Comparison of ENCODE assay signal across 8 cellular contexts in the genomic region with DNA sequence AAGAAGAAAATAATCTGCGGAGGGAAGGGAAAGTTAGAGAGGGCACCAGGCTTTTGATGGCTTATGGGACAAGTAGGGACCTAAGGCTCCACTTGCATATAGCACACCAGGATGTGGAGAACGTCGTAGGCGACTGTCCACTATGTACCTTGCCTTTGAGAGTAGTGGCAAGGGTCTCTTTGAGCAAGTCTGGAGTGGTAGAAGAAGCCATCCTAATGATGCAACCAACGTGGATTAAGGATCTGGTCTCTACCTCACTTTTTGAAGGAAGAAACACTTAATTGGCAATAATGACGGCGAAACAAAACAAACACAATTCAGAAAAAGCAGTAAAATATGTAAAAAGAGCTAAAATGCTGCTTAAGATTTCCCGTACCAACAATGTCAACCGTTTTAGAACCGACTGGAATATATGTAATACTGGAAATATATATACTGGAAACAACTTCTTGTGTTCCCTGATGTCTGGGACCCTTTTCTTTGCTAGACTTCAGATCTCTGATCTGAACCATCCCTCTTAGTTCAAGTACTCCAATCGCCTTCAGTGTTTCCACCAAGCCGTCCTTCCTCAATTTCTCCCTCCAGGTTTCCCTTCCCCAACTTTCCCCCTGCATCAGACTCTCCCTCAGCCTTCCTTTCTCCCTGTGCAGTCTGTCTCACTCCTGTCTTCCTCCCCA. TPM values are rescaled to one million over a fixed set of nuclear protein-coding genes. Genes with fewer than 3 reads are reported as not detected.
DNase-seq lines count a peak whose midpoint lies in the region; ATAC-seq and TF ChIP-seq lines count a peak whose summit lies in the region.

No MANE protein-coding gene starts in this region.

- H2AFZ ChIP-seq in hepatocyte (peak overlapping the region; percentile 54), smooth muscle cell (ENCODE audit: low read depth) (peak overlapping the region; percentile 83)

- peaks cover 38% of the 10 kb centered on the region for H3K79me2 ChIP-seq in hepatocyte
- peaks cover 41% of the 10 kb centered on the region for H3K79me2 ChIP-seq in smooth muscle cell (ENCODE audit: low read depth)

- H3K9me2 ChIP-seq in hepatocyte (replicated peaks; ENCODE audit: insufficient read depth) = no peaks in the 10 kb centered on the region

- H3K27ac Mint-ChIP-seq in WTC11 = peak overlapping the region; percentile 99

- H3K4me1 ChIP-seq in HEK293 (ENCODE audit: control insufficient read depth, insufficient read depth, low read length) = 0 out of 2 replicates have a peak, but pooled peaks cover 2% of the 10 kb centered on the region
- H3K4me1 ChIP-seq in hepatocyte (ENCODE audit: insufficient read depth) = peaks cover 13% of the 10 kb centered on the region
- peaks cover 24% of the 10 kb centered on the region for H3K4me1 ChIP-seq in smooth muscle cell (ENCODE audit: low read depth)

- no peak for DNase-seq in WTC11 (ENCODE audit: low spot score)
- no peak for DNase-seq in hepatocyte (ENCODE audit: low spot score)
- no peak for DNase-seq in smooth muscle cell (lab: John Stamatoyannopoulos, UW; ENCODE audit: unreplicated experiment)
- DNase-seq in NOMO-1 treated with DMSO at 0.1 percent for 48 hours (lab: John Stamatoyannopoulos, UW; ENCODE audit: unreplicated experiment) = no peak
- no peak for DNase-seq in glomerular visceral epithelial cell (ENCODE audit: extremely low spot score)

- H4K20me1 ChIP-seq in hepatocyte (ENCODE audit: insufficient read depth, poor library complexity, severe bottlenecking) = peaks cover 37% of the 10 kb centered on the region
- H4K20me1 ChIP-seq in smooth muscle cell (ENCODE audit: low read depth) = no peaks in the 10 kb centered on the region

- no peaks in the 10 kb centered on the region for H3K9me3 Mint-ChIP-seq in WTC11

- no peak for ATAC-seq in WTC11
- ATAC-seq in HG02938 (IDR thresholded peaks at IDR 0.05; ENCODE audit: unreplicated experiment) = no peak
- ATAC-seq in HG03520 (IDR thresholded peaks at IDR 0.05; ENCODE audit: unreplicated experiment) = no peak

- H3K36me3 ChIP-seq in HEK293 (ENCODE audit: control insufficient read depth in 2 of 2, insufficient read depth in 1 of 2, low read length in 2 of 2) (peaks cover 0 to 13% of the 10 kb centered on the region in 2 experiments; a peak in 1 of 3 replicates), hepatocyte (replicated peaks; ENCODE audit: insufficient read depth, low read depth) (no peaks in the 10 kb centered on the region), smooth muscle cell (ENCODE audit: low read depth) (no peaks in the 10 kb centered on the region)

- 63% methylated on average over 12 of the region's 12 CpGs for WGBS in hepatocyte (ENCODE audit: low lambda C conversion rate, missing lambda C conversion rate)
- WGBS in smooth muscle cell (ENCODE audit: low lambda C conversion rate) = 66% methylated on average over 12 of the region's 12 CpGs

- H3K4me1 Mint-ChIP-seq in WTC11 = peaks cover 34% of the 10 kb centered on the region

- H3K4me3 ChIP-seq in HEK293 (ENCODE audit: low read depth, low read length) (peak overlapping the region; percentile 95), hepatocyte (peak overlapping the region; percentile 8), smooth muscle cell (peak overlapping the region; percentile 90)

- H3K9ac ChIP-seq in smooth muscle cell (ENCODE audit: low read depth) = peak overlapping the region; percentile 83

- CTCF ChIA-PET in HEK293 (lab: Yijun Ruan, JAX) (interaction anchor here (0.6 to 1.2 kb wide), 3 partner anchors 9 to 250 kb away, joined by 3 to 5 read pairs (median 4); no protein-coding TSS in a partner anchor), WTC11 (lab: Charles Lee) (interaction anchor here (0.6 to 2.2 kb wide), 7 partner anchors 8 to 87 kb away, joined by 3 to 12 read pairs (median 4); partner anchors contain the start of gene TMEM39B)

- H3K9me3 ChIP-seq in HEK293 (ENCODE audit: control insufficient read depth, insufficient read depth, low read depth, low read length) = no peaks in the 10 kb centered on the region
- H3K9me3 ChIP-seq in hepatocyte (ENCODE audit: low read depth) = no peaks in the 10 kb centered on the region
- no peaks in the 10 kb centered on the region for H3K9me3 ChIP-seq in smooth muscle cell (replicated peaks; ENCODE audit: low read depth)

- no peaks in the 10 kb centered on the region for H3F3A ChIP-seq in smooth muscle cell (ENCODE audit: low read depth)

- H3K27ac ChIP-seq in HEK293 (ENCODE audit: extremely low read depth, low read depth, low read length) (peak overlapping the region; percentile 69), hepatocyte (peak overlapping the region; percentile 92), smooth muscle cell (ENCODE audit: low read depth) (peak overlapping the region; percentile 88)

- TF ChIP-seq CTCF in HEK293 (tag by site-specific recombination; IDR thresholded peaks at IDR 0.05) = no peak
- TF ChIP-seq CTCF in WTC11 (IDR thresholded peaks at IDR 0.05) = no peak
- no peak for TF ChIP-seq CTCF in hepatocyte (IDR thresholded peaks at IDR 0.05; ENCODE audit: poor library complexity)
- TF ChIP-seq CTCF in smooth muscle cell (IDR thresholded peaks at IDR 0.05; ENCODE audit: borderline replicate concordance, insufficient read depth, poor library complexity, severe bottlenecking) = no peak

- H3K4me2 ChIP-seq in hepatocyte = peak overlapping the region; percentile 72
- H3K4me2 ChIP-seq in smooth muscle cell = peak overlapping the region; percentile 87

- peak overlapping the region; percentile 90 for H3K4me3 Mint-ChIP-seq in WTC11

- no peaks in the 10 kb centered on the region for H3K27me3 ChIP-seq in hepatocyte
- no peaks in the 10 kb centered on the region for H3K27me3 ChIP-seq in smooth muscle cell (ENCODE audit: low read depth)

- POLR2A ChIA-PET in HEK293 (lab: Yijun Ruan, JAX) (interaction anchor here (0.7 to 2.5 kb wide), 19 partner anchors 9 to 381 kb away, joined by 3 to 14 read pairs (median 4); partner anchors contain the start of genes BSDC1, IQCC, KPNA6 and TMEM39B), WTC11 (lab: Charles Lee) (interaction anchor here (0.7 to 1.0 kb wide), 2 partner anchors 11 to 58 kb away, joined by 4 to 6 read pairs; no protein-coding TSS in a partner anchor)

- H3K36me3 Mint-ChIP-seq in WTC11 = peaks cover 26% of the 10 kb centered on the region

- peaks cover 9% of the 10 kb centered on the region for H3K27me3 Mint-ChIP-seq in WTC11 (ENCODE audit: low read depth)

TF ChIP-seq in HEK293, 187 proteins besides CTCF, POLR2A, EP300 and RAD21 (continues in another document):
- TF ChIP-seq KLF7 (tag by site-specific recombination; IDR thresholded peaks at IDR 0.05; ENCODE audit: borderline replicate concordance) = no peak
- no peak for TF ChIP-seq ZNF433 (tag by site-specific recombination; IDR thresholded peaks at IDR 0.05; ENCODE audit: low read depth)
- TF ChIP-seq ZBTB17 (tag by site-specific recombination; IDR thresholded peaks at IDR 0.05) = no peak
- TF ChIP-seq ZNF677 (tag by site-specific recombination; IDR thresholded peaks at IDR 0.05) = no peak
- TF ChIP-seq ZBTB20 (tag by site-specific recombination; IDR thresholded peaks at IDR 0.05) = no peak
- TF ChIP-seq ZBTB21 (tag by site-specific recombination; IDR thresholded peaks at IDR 0.05) = no peak
- TF ChIP-seq HOXA7 (CRISPR knock-in tag; IDR thresholded peaks at IDR 0.05; ENCODE audit: borderline replicate concordance) = no peak
- TF ChIP-seq, protein P1, sequence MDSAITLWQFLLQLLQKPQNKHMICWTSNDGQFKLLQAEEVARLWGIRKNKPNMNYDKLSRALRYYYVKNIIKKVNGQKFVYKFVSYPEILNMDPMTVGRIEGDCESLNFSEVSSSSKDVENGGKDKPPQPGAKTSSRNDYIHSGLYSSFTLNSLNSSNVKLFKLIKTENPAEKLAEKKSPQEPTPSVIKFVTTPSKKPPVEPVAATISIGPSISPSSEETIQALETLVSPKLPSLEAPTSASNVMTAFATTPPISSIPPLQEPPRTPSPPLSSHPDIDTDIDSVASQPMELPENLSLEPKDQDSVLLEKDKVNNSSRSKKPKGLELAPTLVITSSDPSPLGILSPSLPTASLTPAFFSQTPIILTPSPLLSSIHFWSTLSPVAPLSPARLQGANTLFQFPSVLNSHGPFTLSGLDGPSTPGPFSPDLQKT (IDR thresholded peaks at IDR 0.05; ENCODE audit: borderline replicate concordance, low read depth, low read length) = no peak
- no peak for TF ChIP-seq HOXC10 (CRISPR knock-in tag; IDR thresholded peaks at IDR 0.05)
- TF ChIP-seq ZBTB48 (tag by site-specific recombination; IDR thresholded peaks at IDR 0.05) = 0 out of 2 replicates have a peak, but pooled peaks have one; percentile 55

TF ChIP-seq in WTC11, 78 proteins besides CTCF, POLR2A, EP300 and RAD21 (continues in another document):
- TF ChIP-seq ZNF416 (CRISPR knock-in tag; IDR thresholded peaks at IDR 0.05) (no peak), ZNF317 (CRISPR knock-in tag; IDR thresholded peaks at IDR 0.05; ENCODE audit: borderline replicate concordance, low read depth) (no peak), KAT7 (CRISPR knock-in tag; IDR thresholded peaks at IDR 0.05; ENCODE audit: borderline replicate concordance) (no peak), ZNF138 (CRISPR knock-in tag; conservative IDR thresholded peaks at IDR 0.05) (no peak), GABPB1 (CRISPR knock-in tag; IDR thresholded peaks at IDR 0.05) (no peak)
- TF ChIP-seq, protein P2, sequence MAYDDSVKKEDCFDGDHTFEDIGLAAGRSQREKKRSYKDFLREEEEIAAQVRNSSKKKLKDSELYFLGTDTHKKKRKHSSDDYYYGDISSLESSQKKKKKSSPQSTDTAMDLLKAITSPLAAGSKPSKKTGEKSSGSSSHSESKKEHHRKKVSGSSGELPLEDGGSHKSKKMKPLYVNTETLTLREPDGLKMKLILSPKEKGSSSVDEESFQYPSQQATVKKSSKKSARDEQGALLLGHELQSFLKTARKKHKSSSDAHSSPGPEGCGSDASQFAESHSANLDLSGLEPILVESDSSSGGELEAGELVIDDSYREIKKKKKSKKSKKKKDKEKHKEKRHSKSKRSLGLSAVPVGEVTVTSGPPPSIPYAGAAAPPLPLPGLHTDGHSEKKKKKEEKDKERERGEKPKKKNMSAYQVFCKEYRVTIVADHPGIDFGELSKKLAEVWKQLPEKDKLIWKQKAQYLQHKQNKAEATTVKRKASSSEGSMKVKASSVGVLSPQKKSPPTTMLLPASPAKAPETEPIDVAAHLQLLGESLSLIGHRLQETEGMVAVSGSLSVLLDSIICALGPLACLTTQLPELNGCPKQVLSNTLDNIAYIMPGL (CRISPR knock-in tag; IDR thresholded peaks at IDR 0.05) = no peak

RNA-seq across cellular contexts. Expression of gene KHDRBS1, which starts 0.8 kb away (rescaled TPM):
- total RNA-seq in WTC11 (2021) (254 to 264 TPM (median 256 TPM) in 3 replicates), hepatocyte (88.4 and 98.7 TPM in 2 replicates), smooth muscle cell (80.4 and 90.6 TPM in 2 replicates)
- polyA plus RNA-seq in hepatocyte (81.9 and 92.0 TPM in 2 replicates), smooth muscle cell (85.0 and 86.5 TPM in 2 replicates)

RNA-seq across cellular contexts. Expression of gene TMEM39B, which starts 59.9 kb away (rescaled TPM):
- total RNA-seq in WTC11 (2021) = 18.8 to 25.8 TPM (median 23.8 TPM) in 3 replicates
- total RNA-seq in hepatocyte = 3.6 and 5.1 TPM in 2 replicates
- 3.9 and 5.3 TPM in 2 replicates for polyA plus RNA-seq in hepatocyte
- 9.2 and 9.4 TPM in 2 replicates for total RNA-seq in smooth muscle cell
- 4.4 and 7.5 TPM in 2 replicates for polyA plus RNA-seq in smooth muscle cell

Comparison
In these comparisons a context has a peak if more than half of its experiments do, and no peak if none do; other contexts are left out.
1. H3K4me3 ChIP-seq: peak in every context shown above with its lines; median percentile 95 in HEK293; 90 in smooth muscle cell; 8 in hepatocyte.
2. Of the 8 proteins assayed by ChIP-seq in both HEK293 and WTC11: peak only in HEK293: ZNF121; only in WTC11: none; in both: none; in neither: 7.